Comparison of ENCODE assay signal across 19 cellular contexts in the genomic region with DNA sequence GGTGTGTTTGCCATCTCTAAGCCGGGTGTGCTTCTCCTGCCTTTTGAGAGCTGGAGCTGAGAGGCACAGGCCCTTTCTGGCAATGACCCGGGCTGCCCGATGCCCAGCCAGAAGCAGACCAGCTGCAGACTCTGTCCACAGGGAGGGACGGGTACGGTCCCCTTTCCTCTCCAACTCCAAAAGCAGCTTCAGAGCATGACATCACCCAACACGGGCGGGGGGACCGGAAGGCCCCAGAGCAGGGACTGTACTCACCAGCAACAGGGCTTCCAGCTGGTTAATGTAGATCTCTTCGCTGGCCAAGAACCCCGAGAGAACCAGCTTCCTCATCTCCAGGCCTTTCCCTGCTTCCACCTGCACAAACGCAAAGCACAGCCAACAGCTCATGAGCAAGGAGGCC.
DNase-seq lines count a peak whose midpoint lies in the region; ATAC-seq, FAIRE-seq and TF ChIP-seq lines count a peak whose summit lies in the region.
"Had no signal": no experiment of that assay in that cellular context is flagged by ENCODE, and none has a peak within 500 bp of the region (broad histone marks: within the 10 kb centered on the region; RNA-seq: fewer than 3 reads in every experiment).

No MANE protein-coding gene starts in this region.

- H3K27me3 ChIP-seq in heart left ventricle (no peaks in the 10 kb centered on the region), K562 (ENCODE audit: control insufficient read depth in 2 of 2, insufficient read depth in 2 of 2, low read length in 2 of 2) (peaks cover 19 to 75% of the 10 kb centered on the region in 2 experiments), mesenchymal stem cell (ENCODE audit: control insufficient read depth in 1 of 2, insufficient read depth in 1 of 2, low read length in 2 of 2) (no peaks in the 10 kb centered on the region)
- H3K27me3 ChIP-seq: BLaER1 treated with 17β-estradiol and CSF1 and Interleukin-3, amounts not matched to agents 10 nM and 100 nM; Peyer's patch had no signal

- H3K27ac ChIP-seq in heart left ventricle (peak overlapping the region in 9 of 12 donors; percentile 19 to 69 (median 66)), K562 (ENCODE audit: extremely low read depth, low read depth, low read length) (no peak overlapping the region), mesenchymal stem cell (ENCODE audit: low read length, poor library complexity, severe bottlenecking) (no peak overlapping the region)
- H3K27ac ChIP-seq: BLaER1 treated with 17β-estradiol and CSF1 and Interleukin-3, amounts not matched to agents 10 nM and 100 nM; KMS-11; Peyer's patch had no signal

- H2AFZ ChIP-seq in K562 (ENCODE audit: low read depth, low read length) (no peak overlapping the region), mesenchymal stem cell (ENCODE audit: low read depth, low read length) (no peak overlapping the region)

- H2BK5ac ChIP-seq in mesenchymal stem cell (ENCODE audit: low read depth, low read length, poor library complexity, severe bottlenecking): no peak overlapping the region

- H4K91ac ChIP-seq in mesenchymal stem cell (ENCODE audit: low read length): no peak overlapping the region

- no peak for TF ChIP-seq EP300 in K562 (IDR thresholded peaks at IDR 0.05; ENCODE audit: low read length)

- H3K36me3 ChIP-seq in heart left ventricle (peaks cover 0 to 40% (median 26%) of the 10 kb centered on the region in 9 donors), K562 (ENCODE audit: control insufficient read depth, insufficient read depth, low read length) (no peaks in the 10 kb centered on the region), mesenchymal stem cell (ENCODE audit: control insufficient read depth in 1 of 2, insufficient read depth in 2 of 2, low read depth in 1 of 2, low read length in 2 of 2) (peaks cover 55 to 59% of the 10 kb centered on the region in 2 experiments)

- no TSS peak for BruUV-seq in K562 (replicated peaks; lab: Mats Ljungman, UMichigan)

- no peak overlapping the region for H3K23ac ChIP-seq in mesenchymal stem cell (ENCODE audit: low read length in 2 of 2)

- no peaks in the 10 kb centered on the region for H3K9me3 ChIP-seq in heart left ventricle
- no peaks in the 10 kb centered on the region for H3K9me3 ChIP-seq in K562 (replicated peaks; ENCODE audit: control insufficient read depth, insufficient read depth, low read depth, low read length)
- no peaks in the 10 kb centered on the region for H3K9me3 ChIP-seq in mesenchymal stem cell (ENCODE audit: control insufficient read depth, low read length)
- H3K9me3 ChIP-seq: BLaER1 treated with 17β-estradiol and CSF1 and Interleukin-3, amounts not matched to agents 10 nM and 100 nM; Peyer's patch had no signal

- no peak for TF ChIP-seq RAD21 in K562 (CRISPR knock-in tag; conservative IDR thresholded peaks at IDR 0.05 in 1 of 2, IDR thresholded peaks at IDR 0.05 in 1 of 2)

- CTCF ChIA-PET in K562 (lab: Yijun Ruan, JAX; ENCODE audit: low intra/inter-chr PET ratio): no interaction called here

- H3K4me2 ChIP-seq in K562 (ENCODE audit: insufficient read depth, low read length): no peak overlapping the region
- no peak overlapping the region for H3K4me2 ChIP-seq in mesenchymal stem cell (ENCODE audit: low read length, poor library complexity, severe bottlenecking)
- H3K4me2 ChIP-seq: KMS-11 had no signal

- no peak for TF ChIP-seq CTCF in heart left ventricle (IDR thresholded peaks at IDR 0.05)
- no peak for TF ChIP-seq CTCF in K562 (IDR thresholded peaks at IDR 0.05 in 2 of 3, conservative IDR thresholded peaks at IDR 0.05 in 1 of 3; ENCODE audit: insufficient read depth in 2 of 3, low read depth in 1 of 3, low read length in 3 of 3)

- H3K9ac ChIP-seq in K562 (ENCODE audit: insufficient read depth in 1 of 2, low read depth in 2 of 2, low read length in 2 of 2) (no peak overlapping the region), mesenchymal stem cell (ENCODE audit: low read length) (no peak overlapping the region)
- H3K9ac ChIP-seq: BLaER1 treated with 17β-estradiol and CSF1 and Interleukin-3, amounts not matched to agents 10 nM and 100 nM; KMS-11 had no signal

- H2BK12ac ChIP-seq in mesenchymal stem cell (ENCODE audit: low read length in 2 of 2): no peak overlapping the region

- no peak overlapping the region for H3K4ac ChIP-seq in mesenchymal stem cell (ENCODE audit: low read depth in 1 of 2, low read length in 2 of 2)

- H3K4me1 ChIP-seq in heart left ventricle (peaks cover 0 to 82% (median 48%) of the 10 kb centered on the region in 12 donors), K562 (replicated peaks in 1 of 2; ENCODE audit: control insufficient read depth in 2 of 2, insufficient read depth in 2 of 2, low read length in 2 of 2) (peaks cover 0 to 5% of the 10 kb centered on the region in 2 experiments; a peak in 2 of 5 replicates), mesenchymal stem cell (ENCODE audit: control insufficient read depth, insufficient read depth, low read depth, low read length) (peaks cover 6% of the 10 kb centered on the region)

- no peak for FAIRE-seq in K562 (lab: Jason Lieb, UNC)
- FAIRE-seq: GM12891 had no signal

- TF ChIP-seq POLR2A in heart left ventricle (IDR thresholded peaks at IDR 0.05) (no peak), K562 (conservative IDR thresholded peaks at IDR 0.05) (no peak)

- POLR2A ChIA-PET in K562 (lab: Yijun Ruan, JAX): interaction anchor here (1.1 kb wide), 1 partner anchor 12 kb away, joined by 6 read pairs; no protein-coding TSS in a partner anchor

- peak; percentile 30 to 54 (median 36) for ATAC-seq in heart left ventricle
- ATAC-seq in Right ventricle myocardium inferior: no peak
- ATAC-seq in K562: peak; percentile 50; the same call in 2 of the 3 replicates
- no peak for ATAC-seq in HG03439 (IDR thresholded peaks at IDR 0.05; ENCODE audit: unreplicated experiment)
- ATAC-seq: CD8-positive, alpha-beta T cell had no signal

- 39 to 57% (median 47%) methylated on average over 5 to 11 of the region's 11 CpGs for WGBS in heart left ventricle, 4 donors
- 0% methylated on average over 8 of the region's 11 CpGs for WGBS in K562 (ENCODE audit: insufficient coverage, low coverage, missing lambda C conversion rate)
- 93% methylated on average over 11 of the region's 11 CpGs for WGBS in mesenchymal stem cell

- peaks cover 39% of the 10 kb centered on the region for H3K79me1 ChIP-seq in mesenchymal stem cell (replicated peaks; ENCODE audit: low read length, poor library complexity, severe bottlenecking)

- H3K9me1 ChIP-seq in K562 (ENCODE audit: control insufficient read depth, insufficient read depth, low read length): no peaks in the 10 kb centered on the region

- intact Hi-C loops in heart left ventricle (cut with DNase I): no loop called here
- intact Hi-C loops in Right ventricle myocardium inferior (cut with DNase I): no loop called here
- intact Hi-C loops in K562 (cut with micrococcal nuclease): no loop called here

- H4K8ac ChIP-seq in mesenchymal stem cell (ENCODE audit: low read length): peak overlapping the region; percentile 19

- H2BK15ac ChIP-seq in mesenchymal stem cell (ENCODE audit: low read depth, poor library complexity, severe bottlenecking): no peak overlapping the region

- H3K14ac ChIP-seq in mesenchymal stem cell (ENCODE audit: low read length in 2 of 2): no peak overlapping the region

- DNase-seq in heart left ventricle (peak in 1 of 5 donors; percentile 68), Right ventricle myocardium inferior (ENCODE audit: missing footprints) (no peak), K562 (ENCODE audit: extremely low read depth in 1 of 4, low spot score in 3 of 4) (no peak), mesenchymal stem cell (no peak), SKM-1 (lab: John Stamatoyannopoulos, UW; ENCODE audit: unreplicated experiment) (no peak), NCI-H524 treated with DMSO at 0.1 percent for 48 hours (lab: John Stamatoyannopoulos, UW) (no peak)
- no peak for DNase-seq in stimulated activated CD4-positive, alpha-beta T cell treated with anti-CD3 and anti-CD28 coated beads, Interleukin-1b, Interleukin-23, amount 100 ng/mL, for 48 hours
- DNase-seq: 8988T; CD8-positive, alpha-beta T cell; H7; HFFc6; NCI-H187; NCI-H510A; NCI-H748 treated with DMSO at 0.1 percent for 48 hours; Peyer's patch had no signal

- no peaks in the 10 kb centered on the region for H3K79me2 ChIP-seq in K562 (ENCODE audit: control insufficient read depth, insufficient read depth, low read length)

- in situ Hi-C loops in K562 (cut with MboI): no loop called here

- H2BK120ac ChIP-seq in mesenchymal stem cell (ENCODE audit: low read depth, low read length): no peak overlapping the region

- peaks cover under 1% of the 10 kb centered on the region; the same call in 1 of the 2 replicates for H4K20me1 ChIP-seq in K562 (replicated peaks; ENCODE audit: control insufficient read depth, insufficient read depth, low read length)

- no peak overlapping the region for H3K18ac ChIP-seq in mesenchymal stem cell (ENCODE audit: low read depth in 1 of 2, low read length in 2 of 2)

- H2AK5ac ChIP-seq in mesenchymal stem cell (ENCODE audit: low read length, severe bottlenecking): no peak overlapping the region

- H3K4me3 ChIP-seq in heart left ventricle (no peak overlapping the region), K562 (no peak overlapping the region), mesenchymal stem cell (ENCODE audit: insufficient read depth in 1 of 2, low read depth in 1 of 2, low read length in 2 of 2) (no peak overlapping the region)
- H3K4me3 ChIP-seq: BLaER1 treated with 17β-estradiol and CSF1 and Interleukin-3, amounts not matched to agents 10 nM and 100 nM; Peyer's patch had no signal

TF ChIP-seq in K562, 482 proteins besides CTCF, POLR2A, EP300 and RAD21 (continues in another document):
- TF ChIP-seq, protein P1, sequence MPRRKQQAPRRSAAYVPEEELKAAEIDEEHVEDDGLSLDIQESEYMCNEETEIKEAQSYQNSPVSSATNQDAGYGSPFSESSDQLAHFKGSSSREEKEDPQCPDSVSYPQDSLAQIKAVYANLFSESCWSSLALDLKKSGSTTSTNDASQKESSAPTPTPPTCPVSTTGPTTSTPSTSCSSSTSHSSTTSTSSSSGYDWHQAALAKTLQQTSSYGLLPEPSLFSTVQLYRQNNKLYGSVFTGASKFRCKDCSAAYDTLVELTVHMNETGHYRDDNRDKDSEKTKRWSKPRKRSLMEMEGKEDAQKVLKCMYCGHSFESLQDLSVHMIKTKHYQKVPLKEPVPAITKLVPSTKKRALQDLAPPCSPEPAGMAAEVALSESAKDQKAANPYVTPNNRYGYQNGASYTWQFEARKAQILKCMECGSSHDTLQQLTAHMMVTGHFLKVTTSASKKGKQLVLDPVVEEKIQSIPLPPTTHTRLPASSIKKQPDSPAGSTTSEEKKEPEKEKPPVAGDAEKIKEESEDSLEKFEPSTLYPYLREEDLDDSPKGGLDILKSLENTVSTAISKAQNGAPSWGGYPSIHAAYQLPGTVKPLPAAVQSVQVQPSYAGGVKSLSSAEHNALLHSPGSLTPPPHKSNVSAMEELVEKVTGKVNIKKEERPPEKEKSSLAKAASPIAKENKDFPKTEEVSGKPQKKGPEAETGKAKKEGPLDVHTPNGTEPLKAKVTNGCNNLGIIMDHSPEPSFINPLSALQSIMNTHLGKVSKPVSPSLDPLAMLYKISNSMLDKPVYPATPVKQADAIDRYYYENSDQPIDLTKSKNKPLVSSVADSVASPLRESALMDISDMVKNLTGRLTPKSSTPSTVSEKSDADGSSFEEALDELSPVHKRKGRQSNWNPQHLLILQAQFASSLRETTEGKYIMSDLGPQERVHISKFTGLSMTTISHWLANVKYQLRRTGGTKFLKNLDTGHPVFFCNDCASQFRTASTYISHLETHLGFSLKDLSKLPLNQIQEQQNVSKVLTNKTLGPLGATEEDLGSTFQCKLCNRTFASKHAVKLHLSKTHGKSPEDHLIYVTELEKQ (CRISPR knock-in tag; IDR thresholded peaks at IDR 0.05): no peak

Comparison
In these comparisons a context has a peak if more than half of its experiments do, and no peak if none do; other contexts are left out.
1. ATAC-seq: peak in heart left ventricle (4 of 4) and K562 (single experiment); none in Right ventricle myocardium inferior (single experiment) and HG03439 (single experiment).
2. H3K27ac ChIP-seq: peak in heart left ventricle (9 of 12); none in K562 (single experiment) and mesenchymal stem cell (single experiment).